In genomic region chr1:45306905-45307304, GRCh38 we compare ENCODE assay signal across 18 cellular contexts. TPM values are rescaled to one million over a fixed set of nuclear protein-coding genes. Genes with fewer than 3 reads are reported as not detected.
A peak's percentile ranks its signal among the peaks of the same experiment; 100 is the strongest.
DNase-seq lines count a peak whose midpoint lies in the region; ATAC-seq, FAIRE-seq and TF ChIP-seq lines count a peak whose summit lies in the region.
"Had no signal": no experiment of that assay in that cellular context is flagged by ENCODE, and none has a peak within 500 bp of the region (broad histone marks: within the 10 kb centered on the region; RNA-seq: fewer than 3 reads in every experiment).

No MANE protein-coding gene starts in this region.

- DNase-seq in GM12865 (ENCODE audit: low read depth) (no peak), WTC11 (ENCODE audit: low spot score) (no peak), endothelial cell of umbilical vein (ENCODE audit: low read depth, low spot score) (no peak), Peyer's patch (no peak), LoVo (ENCODE audit: low spot score) (no peak), lower leg skin (ENCODE audit: low spot score in 2 of 2) (no peak)
- DNase-seq in stimulated activated CD4-positive, alpha-beta T cell treated with anti-CD3 and anti-CD28 coated beads, Interleukin-2, amount 100 ng/mL, for 48 hours, result no peak
- DNase-seq: amygdala; Caco-2; effector CD8-positive, alpha-beta T cell; esophagus squamous epithelium; left ventricle myocardium inferior; NCI-H526; ovary; PC-9 had no signal

- no peaks in the 10 kb centered on the region for H3K27me3 ChIP-seq in ACC112 (ENCODE audit: insufficient read depth, low read length)
- H3K27me3 ChIP-seq in endothelial cell of umbilical vein (ENCODE audit: control insufficient read depth in 2 of 2, insufficient read depth in 2 of 2, low read length in 2 of 2), result no peaks in the 10 kb centered on the region
- H3K27me3 ChIP-seq in Peyer's patch, result no peaks in the 10 kb centered on the region
- H3K27me3 ChIP-seq: esophagus squamous epithelium, ovary, SJSA1 had no signal

- H3K36me3 Mint-ChIP-seq in WTC11, result peaks cover 6% of the 10 kb centered on the region; the same call in 1 of the 2 replicates

- 77 to 84% methylated on average over 3 of the region's 3 CpGs for WGBS in lower leg skin, 2 donors

- no peak overlapping the region for H3K27ac Mint-ChIP-seq in WTC11

- no peak for ATAC-seq in WTC11

- CTCF ChIA-PET in WTC11 (lab: Charles Lee) (interaction anchor here (1.4 to 11.1 kb wide), 2 partner anchors 18 to 291 kb away, joined by 3 to 317 read pairs; partner anchors contain the start of genes HECTD3 and UROD), endothelial cell of umbilical vein (lab: Charles Lee) (interaction anchor here (1.4 to 3.2 kb wide), 2 partner anchors 34 to 293 kb away, joined by 11 to 13 read pairs; partner anchors contain the start of genes MUTYH and TOE1)

- POLR2A ChIA-PET in WTC11 (lab: Charles Lee) (no interaction called here), endothelial cell of umbilical vein (lab: Charles Lee) (interaction anchor here (1.4 kb wide), 1 partner anchor 215 kb away, joined by 3 read pairs; the partner anchor contains the start of gene PRDX1)

- intact Hi-C loops in endothelial cell of umbilical vein (cut with micrococcal nuclease) (no loop called here), lower leg skin (cut with DNase I; ENCODE audit: low total_unique reads) (no loop called here)

- no TSS peak for BruUV-seq in endothelial cell of umbilical vein (replicated peaks; lab: Mats Ljungman, UMichigan)

- peaks cover 7% of the 10 kb centered on the region; the same call in 1 of the 2 replicates for H3K9me3 Mint-ChIP-seq in WTC11
- H3K9me3 Mint-ChIP-seq: central memory CD8-positive, alpha-beta T cell had no signal

- H3K4me2 ChIP-seq in endothelial cell of umbilical vein (ENCODE audit: insufficient read depth, low read length), result peak overlapping the region; percentile 16
- H3K4me2 ChIP-seq: PC-9 had no signal

- H3K27ac ChIP-seq in ACC112 (ENCODE audit: low read depth, low read length), result peak overlapping the region; percentile 17; the same call in 1 of the 2 replicates
- peak overlapping the region; percentile 3 for H3K27ac ChIP-seq in endothelial cell of umbilical vein (ENCODE audit: insufficient read depth, low read depth, low read length)
- H3K27ac ChIP-seq in Peyer's patch, result no peak overlapping the region
- H3K27ac ChIP-seq: esophagus squamous epithelium, left ventricle myocardium inferior, ovary, PC-9, SJSA1 had no signal

- H3K4me1 ChIP-seq in ACC112 (ENCODE audit: control insufficient read depth, insufficient read depth, low read length, unreplicated experiment), result peaks cover 19% of the 10 kb centered on the region
- peaks cover 14% of the 10 kb centered on the region for H3K4me1 ChIP-seq in endothelial cell of umbilical vein (ENCODE audit: control insufficient read depth, extremely low read depth, insufficient read depth, low read length)
- peaks cover 0 to 14% (median 6%) of the 10 kb centered on the region in 4 donors for H3K4me1 ChIP-seq in Peyer's patch

- H3K9ac ChIP-seq in endothelial cell of umbilical vein (replicated peaks; ENCODE audit: extremely low read depth, insufficient read depth, low read length), result no peak overlapping the region

- H3K9me3 ChIP-seq in endothelial cell of umbilical vein (replicated peaks; ENCODE audit: control insufficient read depth, insufficient read depth, low read length) (no peaks in the 10 kb centered on the region), Peyer's patch (no peaks in the 10 kb centered on the region)
- H3K9me3 ChIP-seq: Caco-2, esophagus squamous epithelium, left ventricle myocardium inferior, ovary, SJSA1 had no signal

- H3K4me3 ChIP-seq in ACC112 (ENCODE audit: low read depth, low read length) (no peak overlapping the region), GM12865 (ENCODE audit: low read depth, low read length) (peak overlapping the region; percentile 31; the same call in 1 of the 2 replicates), endothelial cell of umbilical vein (replicated peaks in 1 of 3; ENCODE audit: insufficient read depth in 1 of 3, low read depth in 1 of 3, low read length in 3 of 3) (no peak overlapping the region), Peyer's patch (no peak overlapping the region), lower leg skin (ENCODE audit: low read depth, poor library complexity, severe bottlenecking) (no peak overlapping the region)
- H3K4me3 ChIP-seq: esophagus squamous epithelium, left ventricle myocardium inferior, ovary, PC-9, SJSA1 had no signal

- H3K36me3 ChIP-seq in ACC112 (ENCODE audit: insufficient read depth, low read length) (no peaks in the 10 kb centered on the region), endothelial cell of umbilical vein (ENCODE audit: control insufficient read depth in 2 of 2, extremely low read depth in 1 of 2, insufficient read depth in 2 of 2, low read length in 2 of 2) (no peaks in the 10 kb centered on the region), Peyer's patch (no peaks in the 10 kb centered on the region)
- H3K36me3 ChIP-seq: esophagus squamous epithelium, left ventricle myocardium inferior, ovary, SJSA1 had no signal

- TF ChIP-seq POLR2A in endothelial cell of umbilical vein (IDR thresholded peaks at IDR 0.05; ENCODE audit: low read depth, low read length) (no peak), Peyer's patch (IDR thresholded peaks at IDR 0.05) (no peak), lower leg skin (IDR thresholded peaks at IDR 0.05) (no peak)

- H2AFZ ChIP-seq in ACC112 (ENCODE audit: low read length, unreplicated experiment) (no peak overlapping the region), endothelial cell of umbilical vein (ENCODE audit: low read depth, low read length) (peak overlapping the region; percentile 60)
- H2AFZ ChIP-seq: PC-9 had no signal

- H3K4me3 Mint-ChIP-seq in WTC11, result peak overlapping the region; percentile 51
- H3K4me3 Mint-ChIP-seq: central memory CD8-positive, alpha-beta T cell had no signal

- H3K9me1 ChIP-seq in endothelial cell of umbilical vein (replicated peaks; ENCODE audit: control insufficient read depth, extremely low read depth, insufficient read depth, low read length), result no peaks in the 10 kb centered on the region

- H3K79me2 ChIP-seq in ACC112 (ENCODE audit: control insufficient read depth, insufficient read depth, low read length, unreplicated experiment) (no peaks in the 10 kb centered on the region), endothelial cell of umbilical vein (ENCODE audit: control insufficient read depth, insufficient read depth, low read length) (no peaks in the 10 kb centered on the region)

- TF ChIP-seq CTCF in GM12865 (IDR thresholded peaks at IDR 0.05; ENCODE audit: insufficient read depth, low read depth, low read length, missing control alignments) (no peak), WTC11 (IDR thresholded peaks at IDR 0.05) (no peak), endothelial cell of umbilical vein (IDR thresholded peaks at IDR 0.05; ENCODE audit: extremely low read depth in 1 of 2, insufficient read depth in 1 of 2, low read depth in 1 of 2, low read length in 2 of 2) (no peak), Peyer's patch (IDR thresholded peaks at IDR 0.05) (no peak), lower leg skin (IDR thresholded peaks at IDR 0.05) (no peak)

- H3K27me3 Mint-ChIP-seq in WTC11 (ENCODE audit: low read depth), result no peaks in the 10 kb centered on the region
- H3K27me3 Mint-ChIP-seq: central memory CD8-positive, alpha-beta T cell had no signal

- dilution Hi-C loops in endothelial cell of umbilical vein (cut with MboI; ENCODE audit: extremely low pct_ligation_motif_present, low sequenced_read_pairs), result no loop called here

- H4K20me1 ChIP-seq in endothelial cell of umbilical vein (replicated peaks; ENCODE audit: control insufficient read depth, extremely low read depth, insufficient read depth, low read length), result no peaks in the 10 kb centered on the region

- H3K4me1 Mint-ChIP-seq in WTC11, result peaks cover 40% of the 10 kb centered on the region

- no peak for FAIRE-seq in endothelial cell of umbilical vein (lab: Jason Lieb, UNC)

RNA-seq across cellular contexts. Expression of gene HPDL, which starts 19.8 kb away (rescaled TPM):
- total RNA-seq in WTC11 (2021) (24.9 to 44.0 TPM (median 27.8 TPM) in 3 replicates), endothelial cell of umbilical vein (5.6 and 5.9 TPM in 2 replicates), Peyer's patch (10 to 100 TPM in 1 of 4 donors, 1 to 10 TPM in 2, under 1 TPM in 1; 0.88 to 24.8 (median 7.9) TPM), lower leg skin (under 1 TPM; 0.34 to 0.91 (median 0.63) TPM)
- polyA plus RNA-seq in endothelial cell of umbilical vein, result 3.4 and 3.7 TPM in 2 replicates
- polyA plus RNA-seq in endothelial cell of umbilical vein (2011; cell fraction: cytosol; rRNA removed), result 2.6 and 3.2 TPM in 2 replicates
- polyA plus RNA-seq in endothelial cell of umbilical vein (2011; cell fraction: nucleus; rRNA removed), result 1.1 and 1.8 TPM in 2 replicates
- 1.9 and 3.3 TPM in 2 replicates for polyA plus RNA-seq in endothelial cell of umbilical vein (2012)
- polyA minus RNA-seq in endothelial cell of umbilical vein, result 0.70 and 1.4 TPM in 2 replicates
- polyA minus RNA-seq in endothelial cell of umbilical vein (2011; cell fraction: cytosol; rRNA and poly(A)+ RNA removed), result 26.3 TPM
- 0.87 and 0.96 TPM in 2 replicates for polyA minus RNA-seq in endothelial cell of umbilical vein (2011; cell fraction: nucleus; rRNA and poly(A)+ RNA removed)
- total RNA-seq: left ventricle myocardium inferior had no signal

RNA-seq across cellular contexts. Expression of gene TOE1, which starts 33.1 kb away (rescaled TPM):
- total RNA-seq in WTC11 (2021) (7.4 to 10.9 TPM (median 10.0 TPM) in 3 replicates), endothelial cell of umbilical vein (15.8 and 16.3 TPM in 2 replicates), Peyer's patch (10 to 100 TPM in 2 of 4 donors, 1 to 10 TPM in 2; 8.8 to 16.4 (median 11.3) TPM), lower leg skin (10 to 100 TPM in 2 of 4 donors, 1 to 10 TPM in 2; 6.0 to 11.9 (median 9.6) TPM)
- polyA plus RNA-seq in endothelial cell of umbilical vein, result 24.9 and 25.2 TPM in 2 replicates
- 25.3 and 32.1 TPM in 2 replicates for polyA plus RNA-seq in endothelial cell of umbilical vein (2011; cell fraction: cytosol; rRNA removed)
- 33.1 and 34.5 TPM in 2 replicates for polyA plus RNA-seq in endothelial cell of umbilical vein (2011; cell fraction: nucleus; rRNA removed)
- polyA plus RNA-seq in endothelial cell of umbilical vein (2012), result 10.8 and 12.9 TPM in 2 replicates
- polyA minus RNA-seq in endothelial cell of umbilical vein, result 27.8 and 33.5 TPM in 2 replicates
- polyA minus RNA-seq in endothelial cell of umbilical vein (2011; cell fraction: cytosol; rRNA and poly(A)+ RNA removed), result 30.7 TPM
- 13.7 and 21.1 TPM in 2 replicates for polyA minus RNA-seq in endothelial cell of umbilical vein (2011; cell fraction: nucleus; rRNA and poly(A)+ RNA removed)

RNA-seq across cellular contexts. Expression of gene MUTYH, which starts 33.3 kb away (rescaled TPM):
- 58.3 to 67.2 TPM (median 65.7 TPM) in 3 replicates for total RNA-seq in WTC11 (2021)
- 14.3 and 16.6 TPM in 2 replicates for total RNA-seq in endothelial cell of umbilical vein
- 12.3 and 15.0 TPM in 2 replicates for polyA plus RNA-seq in endothelial cell of umbilical vein
- polyA plus RNA-seq in endothelial cell of umbilical vein (2011; cell fraction: cytosol; rRNA removed), result 7.5 and 10.4 TPM in 2 replicates
- 57.5 and 66.2 TPM in 2 replicates for polyA plus RNA-seq in endothelial cell of umbilical vein (2011; cell fraction: nucleus; rRNA removed)
- polyA plus RNA-seq in endothelial cell of umbilical vein (2012), result 6.0 and 8.2 TPM in 2 replicates
- polyA minus RNA-seq in endothelial cell of umbilical vein, result 6.1 and 9.3 TPM in 2 replicates
- polyA minus RNA-seq in endothelial cell of umbilical vein (2011; cell fraction: cytosol; rRNA and poly(A)+ RNA removed), result 8.7 TPM
- polyA minus RNA-seq in endothelial cell of umbilical vein (2011; cell fraction: nucleus; rRNA and poly(A)+ RNA removed), result 11.3 and 14.0 TPM in 2 replicates
- total RNA-seq in Peyer's patch, result 10 to 100 TPM; 28.1 to 73.1 (median 50.7) TPM
- total RNA-seq in lower leg skin, result 10 to 100 TPM; 18.6 to 26.7 (median 24.6) TPM

Comparison
In these comparisons a context has a peak if more than half of its experiments do, and no peak if none do; other contexts are left out.
1. H3K27ac ChIP-seq: peak in ACC112 (single experiment) and endothelial cell of umbilical vein (single experiment); none in Peyer's patch (0 of 4).